In the genomic region with DNA sequence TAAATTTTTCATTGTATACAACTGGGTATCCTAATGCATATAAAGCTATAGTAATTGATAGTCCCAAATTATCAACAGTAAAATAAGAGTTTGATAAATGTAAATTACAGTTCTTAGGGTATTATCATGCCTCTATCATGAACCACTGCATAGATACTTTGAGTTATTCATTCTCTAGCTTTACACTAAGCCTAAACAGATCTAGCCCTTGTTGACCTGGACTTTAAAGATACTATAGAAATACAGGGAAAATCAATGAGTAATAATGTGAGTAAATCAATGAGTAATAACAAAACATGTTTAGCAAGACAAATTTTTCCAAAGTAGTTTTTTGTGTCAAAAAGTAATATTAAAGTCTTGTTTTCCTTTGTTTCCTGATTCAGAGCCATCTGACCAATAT, we compare ENCODE assay signal across 23 cellular contexts.
DNase-seq lines count a peak whose midpoint lies in the region; ATAC-seq, FAIRE-seq and TF ChIP-seq lines count a peak whose summit lies in the region.
"Had no signal": no experiment of that assay in that cellular context is flagged by ENCODE, and none has a peak within 500 bp of the region (broad histone marks: within the 10 kb centered on the region; RNA-seq: fewer than 3 reads in every experiment).

No MANE protein-coding gene starts in this region.

- ATAC-seq in activated CD4-positive, alpha-beta T cell treated with anti-CD3 and anti-CD28 coated beads for 36 hours = peak; percentile 42
- no peak for ATAC-seq in GM12878
- peak; percentile 53 for ATAC-seq in foreskin keratinocyte
- ATAC-seq: CD8-positive, alpha-beta T cell; GM23338; HCT116 had no signal

- H2AFZ ChIP-seq in GM12878 (ENCODE audit: control insufficient read depth, low read depth, low read length) = no peak overlapping the region
- H2AFZ ChIP-seq: GM23338 had no signal

- BruUV-seq in GM12878 (replicated peaks; lab: Mats Ljungman, UMichigan) = no TSS peak

- TF ChIP-seq CTCF in GM12878 (IDR thresholded peaks at IDR 0.05 in 2 of 3, conservative IDR thresholded peaks at IDR 0.05 in 1 of 3; ENCODE audit: control insufficient read depth in 2 of 3, extremely low read depth in 1 of 3, insufficient read depth in 1 of 3, low read depth in 3 of 3, low read length in 3 of 3) (no peak), foreskin keratinocyte (conservative IDR thresholded peaks at IDR 0.05) (no peak)

- no peak for DNase-seq in activated CD4-positive, alpha-beta T cell treated with anti-CD3 and anti-CD28 coated beads for 36 hours
- DNase-seq in activated CD4-positive, alpha-beta T cell treated with anti-CD3 and anti-CD28 coated beads for 48 hours = no peak
- DNase-seq in ELR (ENCODE audit: low read depth) (peak; percentile 22), GM12878 (ENCODE audit: low read depth, low spot score) (no peak), foreskin keratinocyte (no peak), ureter (ENCODE audit: low spot score) (no peak), hippocampal formation (lab: John Stamatoyannopoulos, UW) (no peak)
- DNase-seq: Caco-2; CD4-positive, CD25-positive, alpha-beta regulatory T cell; CD8-positive, alpha-beta T cell; DMS153; DND-41; GDM1; H9 had no signal

- H3K4me1 ChIP-seq in GM12878 (ENCODE audit: control insufficient read depth, insufficient read depth, low read length) = no peaks in the 10 kb centered on the region
- H3K4me1 ChIP-seq in foreskin keratinocyte = no peaks in the 10 kb centered on the region
- H3K4me1 ChIP-seq: BLaER1, Caco-2 had no signal

- H3K36me3 Mint-ChIP-seq in activated CD4-positive, alpha-beta T cell treated with anti-CD3 and anti-CD28 coated beads for 36 hours (ENCODE audit: low read depth) = peaks cover 44% of the 10 kb centered on the region

- POLR2A ChIA-PET in activated CD4-positive, alpha-beta T cell treated with anti-CD3 and anti-CD28 coated beads for 36 hours (lab: Charles Lee) = no interaction called here
- POLR2A ChIA-PET in GM12878 (lab: Charles Lee) = no interaction called here

- FAIRE-seq in GM12878 (lab: Jason Lieb, UNC) = peak; percentile 41
- FAIRE-seq: A204.1, GM12891, GM18507 had no signal

- peak overlapping the region; percentile 20 for H3K27ac Mint-ChIP-seq in activated CD4-positive, alpha-beta T cell treated with anti-CD3 and anti-CD28 coated beads for 36 hours
- H3K27ac Mint-ChIP-seq: B cell; CD4-positive, CD25-positive, alpha-beta regulatory T cell; CD8-positive, alpha-beta T cell; GM23338; H9 had no signal

- H3K27me3 ChIP-seq in GM12878 (replicated peaks in 1 of 2; ENCODE audit: control insufficient read depth in 2 of 2, insufficient read depth in 2 of 2, low read length in 1 of 2) (no peaks in the 10 kb centered on the region), foreskin keratinocyte (no peaks in the 10 kb centered on the region)
- H3K27me3 ChIP-seq: BLaER1 had no signal

- no peaks in the 10 kb centered on the region for H3K79me2 ChIP-seq in GM12878 (ENCODE audit: control insufficient read depth, insufficient read depth, low read length)

- no peak for TF ChIP-seq EP300 in GM12878 (IDR thresholded peaks at IDR 0.05; ENCODE audit: borderline replicate concordance in 1 of 2, control insufficient read depth in 1 of 2, low read depth in 2 of 2, low read length in 2 of 2)

- SMC1A ChIA-PET in GM12878 (lab: Charles Lee; ENCODE audit: uncharacterized antibody, unreplicated experiment) = no interaction called here

- intact Hi-C loops in activated CD4-positive, alpha-beta T cell treated with anti-CD3 and anti-CD28 coated beads for 36 hours (cut with DNase I, micrococcal nuclease) = loop anchor here in 1 of 2 experiments (10.0 kb wide), 2 partner anchors 123 to 423 kb away; no protein-coding TSS in a partner anchor
- intact Hi-C loops in GM12878 (cut with micrococcal nuclease; ENCODE audit: unreplicated experiment) = no loop called here

- in situ Hi-C loops in GM12878 (cut with MboI) = no loop called here

- H3K36me3 ChIP-seq in GM12878 (ENCODE audit: control insufficient read depth in 2 of 2, insufficient read depth in 2 of 2, low read length in 1 of 2) = no peaks in the 10 kb centered on the region
- H3K36me3 ChIP-seq: BLaER1 had no signal

- H3K4me1 Mint-ChIP-seq in activated CD4-positive, alpha-beta T cell treated with anti-CD3 and anti-CD28 coated beads for 36 hours = peaks cover 39% of the 10 kb centered on the region
- H3K4me1 Mint-ChIP-seq: B cell, GM23338, H9 had no signal

- TF ChIP-seq RAD21 in GM12878 (IDR thresholded peaks at IDR 0.05; ENCODE audit: insufficient read depth, low read depth, low read length) = no peak

- H3K27ac ChIP-seq in GM12878 (ENCODE audit: control insufficient read depth, insufficient read depth) (no peak overlapping the region), foreskin keratinocyte (no peak overlapping the region)
- H3K27ac ChIP-seq: 22Rv1, BLaER1, C4-2B had no signal

- TF ChIP-seq POLR2A in GM12878 (IDR thresholded peaks at IDR 0.05; ENCODE audit: low read depth, low read length) = no peak

- H4K20me1 ChIP-seq in GM12878 (ENCODE audit: control insufficient read depth, insufficient read depth) = no peaks in the 10 kb centered on the region
- H4K20me1 ChIP-seq: BLaER1 had no signal

- no peaks in the 10 kb centered on the region for H3K9me3 Mint-ChIP-seq in activated CD4-positive, alpha-beta T cell treated with anti-CD3 and anti-CD28 coated beads for 36 hours (ENCODE audit: low read depth)

- RAD21 ChIA-PET in GM12878 (lab: Charles Lee; ENCODE audit: unreplicated experiment) = no interaction called here

- no peaks in the 10 kb centered on the region for H3K27me3 Mint-ChIP-seq in activated CD4-positive, alpha-beta T cell treated with anti-CD3 and anti-CD28 coated beads for 36 hours
- H3K27me3 Mint-ChIP-seq: B cell; CD4-positive, CD25-positive, alpha-beta regulatory T cell had no signal

- no peak overlapping the region for H3K4me3 Mint-ChIP-seq in activated CD4-positive, alpha-beta T cell treated with anti-CD3 and anti-CD28 coated beads for 36 hours
- H3K4me3 Mint-ChIP-seq: B cell; CD4-positive, CD25-positive, alpha-beta regulatory T cell; CD8-positive, alpha-beta T cell; GM23338; H9 had no signal

- no peaks in the 10 kb centered on the region for H3K9me3 ChIP-seq in GM12878 (replicated peaks; ENCODE audit: control insufficient read depth, insufficient read depth, low read length)
- H3K9me3 ChIP-seq: Caco-2 had no signal

- CTCF ChIA-PET in activated CD4-positive, alpha-beta T cell treated with anti-CD3 and anti-CD28 coated beads for 36 hours (lab: Charles Lee) = no interaction called here
- CTCF ChIA-PET in GM12878 (lab: Yijun Ruan, JAX) = no interaction called here

- H3K4me3 ChIP-seq in GM12878 = no peak overlapping the region
- H3K4me3 ChIP-seq: BLaER1, GM23338 had no signal

- H3K4me2 ChIP-seq in GM12878 (ENCODE audit: control insufficient read depth, insufficient read depth) = no peak overlapping the region
- H3K4me2 ChIP-seq: BLaER1, GM23338 had no signal

- no peak overlapping the region for H3K9ac ChIP-seq in GM12878 (ENCODE audit: control insufficient read depth, insufficient read depth, low read length)
- H3K9ac ChIP-seq: BLaER1 had no signal

TF ChIP-seq in GM12878, 131 proteins besides CTCF, POLR2A, EP300 and RAD21:
- no peak for TF ChIP-seq IKZF2 (IDR thresholded peaks at IDR 0.05)
- TF ChIP-seq HSF1 (IDR thresholded peaks at IDR 0.05; ENCODE audit: low read depth, low read length) = no peak
